ENCODE assay signal across 16 cellular contexts in the genomic region with DNA sequence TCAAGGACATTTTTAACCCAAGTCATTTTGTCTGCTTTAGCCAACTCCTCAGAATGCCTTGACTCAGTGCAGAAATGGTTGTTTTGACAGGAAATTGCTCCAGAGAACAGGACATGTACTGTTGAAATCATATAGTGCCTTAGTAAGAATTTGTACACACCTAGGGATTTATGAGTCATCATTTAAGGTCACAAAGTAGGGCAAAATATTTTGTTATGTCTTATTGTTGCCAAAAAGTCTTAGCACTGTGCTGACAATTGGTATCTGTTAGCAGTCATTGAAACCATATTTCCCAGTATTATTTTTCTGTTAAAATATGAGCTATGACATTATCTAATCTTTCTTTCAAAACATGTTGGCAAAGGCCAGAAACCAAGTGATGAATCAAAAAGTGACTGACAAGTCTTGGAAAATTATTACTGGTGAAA.
DNase-seq lines count a peak whose midpoint lies in the region; ATAC-seq and TF ChIP-seq lines count a peak whose summit lies in the region.
"Had no signal": no experiment of that assay in that cellular context is flagged by ENCODE, and none has a peak within 500 bp of the region (broad histone marks: within the 10 kb centered on the region; RNA-seq: fewer than 3 reads in every experiment).

No MANE protein-coding gene starts in this region.

- DNase-seq in EH (ENCODE audit: low read depth) (peak; percentile 20), RWPE2 (ENCODE audit: low spot score) (no peak), non-pigmented ciliary epithelial cell (ENCODE audit: low read depth) (peak; percentile 15), GM13976 (ENCODE audit: low spot score) (no peak), NCI-H1436 treated with DMSO at 0.1 percent for 48 hours (lab: John Stamatoyannopoulos, UW) (no peak), amniotic stem cell (lab: John Stamatoyannopoulos, UW) (no peak)
- no peak for DNase-seq in activated CD4-positive, alpha-beta T cell treated with anti-CD3 and anti-CD28 coated beads for 48 hours
- DNase-seq: activated CD8-positive, alpha-beta memory T cell treated with anti-CD3 and anti-CD28 coated beads for 24 hours; activated naive CD4-positive, alpha-beta T cell treated with anti-CD3 and anti-CD28 coated beads for 36 hours; cortex of kidney; GDM1; lower lobe of right lung; posterior cingulate gyrus; stimulated activated CD4-positive, alpha-beta T cell treated with anti-CD3 and anti-CD28 coated beads, Interleukin-4, amount 100 ng/mL, for 4 hours had no signal

- peak overlapping the region; percentile 80 for H3K27ac ChIP-seq in RWPE2 (ENCODE audit: poor library complexity, severe bottlenecking)
- H3K27ac ChIP-seq: BLaER1 treated with 17β-estradiol and CSF1 and Interleukin-3, amounts not matched to agents 10 nM and 100 nM; lower lobe of right lung had no signal

- no peaks in the 10 kb centered on the region for H3K27me3 ChIP-seq in RWPE2 (ENCODE audit: insufficient read depth, poor library complexity, severe bottlenecking)
- H3K27me3 ChIP-seq: BLaER1 treated with 17β-estradiol and CSF1 and Interleukin-3, amounts not matched to agents 10 nM and 100 nM had no signal

- H3K9me3 ChIP-seq in RWPE2 (ENCODE audit: severe bottlenecking): no peaks in the 10 kb centered on the region
- H3K9me3 ChIP-seq: BLaER1 treated with 17β-estradiol and CSF1 and Interleukin-3, amounts not matched to agents 10 nM and 100 nM; lower lobe of right lung had no signal

- ATAC-seq in RWPE2 (ENCODE audit: low read depth) (peak; percentile 97), esophagus mucosa (peak; percentile 96)
- ATAC-seq: lower lobe of right lung had no signal

- H3K4me1 ChIP-seq in RWPE2 (ENCODE audit: insufficient read depth, poor library complexity, severe bottlenecking): peaks cover 16% of the 10 kb centered on the region

- H3K4me3 ChIP-seq in RWPE2 (ENCODE audit: severe bottlenecking): no peak overlapping the region
- H3K4me3 ChIP-seq: BLaER1 treated with 17β-estradiol and CSF1 and Interleukin-3, amounts not matched to agents 10 nM and 100 nM; lower lobe of right lung had no signal

- no peaks in the 10 kb centered on the region for H3K36me3 ChIP-seq in RWPE2 (ENCODE audit: low read depth)
- H3K36me3 ChIP-seq: BLaER1 treated with 17β-estradiol and CSF1 and Interleukin-3, amounts not matched to agents 10 nM and 100 nM; lower lobe of right lung had no signal

- in situ Hi-C loops in GM13976 (cut with MboI; ENCODE audit: low sequenced_read_pairs, unreplicated experiment): no loop called here

- TF ChIP-seq CTCF in RWPE2 (IDR thresholded peaks at IDR 0.05; ENCODE audit: poor library complexity, severe bottlenecking): no peak
- no peak for TF ChIP-seq CTCF in GM13976 (IDR thresholded peaks at IDR 0.05; ENCODE audit: borderline replicate concordance, control extremely low read depth, extremely low read depth, insufficient read depth, missing control alignments)

Comparison
In these comparisons a context has a peak if more than half of its experiments do, and no peak if none do; other contexts are left out.
1. DNase-seq: peak in EH (single experiment) and non-pigmented ciliary epithelial cell (single experiment); none in RWPE2 (single experiment), GM13976 (single experiment), NCI-H1436 treated with DMSO at 0.1 percent for 48 hours (single experiment), activated CD4-positive, alpha-beta T cell treated with anti-CD3 and anti-CD28 coated beads for 48 hours (single experiment) and amniotic stem cell (single experiment).